9 cellular contexts compared by ENCODE assay signal in genomic region chr5:112419050-112419595, GRCh38. TPM values are rescaled to one million over a fixed set of nuclear protein-coding genes. Genes with fewer than 3 reads are reported as not detected.
A peak's percentile ranks its signal among the peaks of the same experiment; 100 is the strongest.
DNase-seq lines count a peak whose midpoint lies in the region; ATAC-seq and TF ChIP-seq lines count a peak whose summit lies in the region.
"Had no signal": no experiment of that assay in that cellular context is flagged by ENCODE, and none has a peak within 500 bp of the region (broad histone marks: within the 10 kb centered on the region; RNA-seq: fewer than 3 reads in every experiment).

Gene EPB41L4A (minus strand): TSS chr5:112419277. CDS start chr5:112419039, 238 bp downstream.

- H3K27ac Mint-ChIP-seq in CD4-positive, CD25-positive, alpha-beta regulatory T cell, result peak within 1 kb of the TSS in 1 of 3 donors; percentile 69
- peak within 1 kb of the TSS; percentile 84 for H3K27ac Mint-ChIP-seq in type B pancreatic cell

- H3K4me1 Mint-ChIP-seq in CD4-positive, CD25-positive, alpha-beta regulatory T cell, result peaks cover 7 to 17% (median 12%) of the 10 kb centered on the region in 4 donors
- peaks cover 19% of the 10 kb centered on the region for H3K4me1 Mint-ChIP-seq in type B pancreatic cell (ENCODE audit: unreplicated experiment)

- no peak within 1 kb of the TSS for H3K9ac ChIP-seq in SK-N-MC (ENCODE audit: insufficient read length)

- H3K4me3 Mint-ChIP-seq in CD4-positive, CD25-positive, alpha-beta regulatory T cell, result peak within 1 kb of the TSS; percentile 51 to 90 (median 77)
- peak within 1 kb of the TSS; percentile 88 for H3K4me3 Mint-ChIP-seq in type B pancreatic cell

- H3K27me3 ChIP-seq in CD4-positive, CD25-positive, alpha-beta regulatory T cell (ENCODE audit: control insufficient read depth, insufficient read depth, low read length), result peaks cover 28% of the 10 kb centered on the region
- H3K27me3 ChIP-seq in mononuclear cell (ENCODE audit: insufficient read depth, low read length), result peaks cover 76% of the 10 kb centered on the region

- H3K4me1 ChIP-seq in CD4-positive, CD25-positive, alpha-beta regulatory T cell (ENCODE audit: control insufficient read depth, insufficient read depth, low read length, poor library complexity, severe bottlenecking), result peaks cover 23% of the 10 kb centered on the region
- peaks cover 26% of the 10 kb centered on the region for H3K4me1 ChIP-seq in mononuclear cell (ENCODE audit: insufficient read depth, low read length)

- H3K36me3 Mint-ChIP-seq in CD4-positive, CD25-positive, alpha-beta regulatory T cell, result no peaks in the 10 kb centered on the region
- peaks cover 5% of the 10 kb centered on the region for H3K36me3 Mint-ChIP-seq in type B pancreatic cell

- peaks cover 0 to 6% (median 0%) of the 10 kb centered on the region in 7 donors for H3K9me3 Mint-ChIP-seq in CD4-positive, CD25-positive, alpha-beta regulatory T cell
- no peaks in the 10 kb centered on the region for H3K9me3 Mint-ChIP-seq in type B pancreatic cell

- H3K4me3 ChIP-seq in CD4-positive, CD25-positive, alpha-beta regulatory T cell (ENCODE audit: low read depth, low read length), result peak within 1 kb of the TSS; percentile 68
- H3K4me3 ChIP-seq in SK-N-MC (peak within 1 kb of the TSS; percentile 62), epithelial cell of esophagus (ENCODE audit: low read length) (peak within 1 kb of the TSS; percentile 89), mononuclear cell (ENCODE audit: low read length) (peak within 1 kb of the TSS; percentile 44)

- TF ChIP-seq CTCF in epithelial cell of esophagus (IDR thresholded peaks at IDR 0.05; ENCODE audit: insufficient read depth, low read depth, low read length, missing control alignments) (no peak), type B pancreatic cell (conservative IDR thresholded peaks at IDR 0.05) (no peak)

- no peaks in the 10 kb centered on the region for H3K36me3 ChIP-seq in CD4-positive, CD25-positive, alpha-beta regulatory T cell (ENCODE audit: control insufficient read depth, insufficient read depth, low read length)
- no peaks in the 10 kb centered on the region for H3K36me3 ChIP-seq in SK-N-MC (ENCODE audit: insufficient read depth, low read length)

- H3K27me3 Mint-ChIP-seq in CD4-positive, CD25-positive, alpha-beta regulatory T cell, result peaks cover 72% of the 10 kb centered on the region
- peaks cover 30% of the 10 kb centered on the region for H3K27me3 Mint-ChIP-seq in type B pancreatic cell

- H3K27ac ChIP-seq in CD4-positive, CD25-positive, alpha-beta regulatory T cell (ENCODE audit: insufficient read depth, low read length, poor library complexity, severe bottlenecking), result no peak within 1 kb of the TSS
- no peak within 1 kb of the TSS for H3K27ac ChIP-seq in SK-N-MC

- no peaks in the 10 kb centered on the region for H3K9me3 ChIP-seq in CD4-positive, CD25-positive, alpha-beta regulatory T cell (ENCODE audit: control insufficient read depth in 2 of 2, low read length in 2 of 2)
- H3K9me3 ChIP-seq in SK-N-MC (ENCODE audit: low read depth, low read length), result no peaks in the 10 kb centered on the region
- no peaks in the 10 kb centered on the region for H3K9me3 ChIP-seq in mononuclear cell (ENCODE audit: low read depth, low read length)

- no peak for ATAC-seq in CD4-positive, CD25-positive, alpha-beta regulatory T cell (ENCODE audit: low read depth in 2 of 2)
- ATAC-seq in GM21529 (IDR thresholded peaks at IDR 0.05; ENCODE audit: unreplicated experiment), result peak; percentile 10

- DNase-seq in CD4-positive, CD25-positive, alpha-beta regulatory T cell, result no peak
- DNase-seq in SK-N-MC (ENCODE audit: low read depth, low spot score) (no peak), epithelial cell of esophagus (ENCODE audit: low read depth) (peak; percentile 36), type B pancreatic cell (ENCODE audit: extremely low spot score, unreplicated experiment) (peak; percentile 73), GDM1 (lab: John Stamatoyannopoulos, UW) (no peak), NCI-H1048 (lab: John Stamatoyannopoulos, UW) (no peak)

RNA-seq across cellular contexts. Expression of gene EPB41L4A, which starts in this region (rescaled TPM):
- total RNA-seq in CD4-positive, CD25-positive, alpha-beta regulatory T cell, result not detected
- under 1 TPM; 0.09 to 0.38 (median 0.22) TPM for polyA plus RNA-seq in CD4-positive, CD25-positive, alpha-beta regulatory T cell
- total RNA-seq in mononuclear cell, result 3.4 TPM
- 27.2 and 41.8 TPM in 2 replicates for total RNA-seq in type B pancreatic cell (ENCODE audit: low replicate concordance)
- total RNA-seq: HT1080 had no signal

Comparison
In these comparisons a context has a peak if more than half of its experiments do, and no peak if none do; other contexts are left out.
1. DNase-seq: peak in epithelial cell of esophagus (single experiment) and type B pancreatic cell (single experiment); none in CD4-positive, CD25-positive, alpha-beta regulatory T cell (0 of 3), SK-N-MC (single experiment), GDM1 (single experiment) and NCI-H1048 (single experiment).
2. Peak in every context shown above with its lines, with median percentiles within 50 percentile points of each other: H3K4me3 ChIP-seq.